ENCODE assay signal across 9 cellular contexts in genomic region chr19:1883784-1884183, GRCh38. TPM values are rescaled to one million over a fixed set of nuclear protein-coding genes. Genes with fewer than 3 reads are reported as not detected.
A peak's percentile ranks its signal among the peaks of the same experiment; 100 is the strongest.
DNase-seq lines count a peak whose midpoint lies in the region; ATAC-seq and TF ChIP-seq lines count a peak whose summit lies in the region.
"Had no signal": no experiment of that assay in that cellular context is flagged by ENCODE, and none has a peak within 500 bp of the region (broad histone marks: within the 10 kb centered on the region; RNA-seq: fewer than 3 reads in every experiment).

No MANE protein-coding gene starts in this region.

- H3K27me3 ChIP-seq in WERI-Rb-1 (ENCODE audit: insufficient read depth, low read depth, severe bottlenecking) = no peaks in the 10 kb centered on the region

- H3K27ac ChIP-seq in VCaP = peak overlapping the region; percentile 81
- no peak overlapping the region for H3K27ac ChIP-seq in WERI-Rb-1

- H3K9me3 ChIP-seq in WERI-Rb-1 (ENCODE audit: severe bottlenecking) = no peaks in the 10 kb centered on the region

- no peak for DNase-seq in fibroblast of the aortic adventitia (ENCODE audit: low read depth)
- no peak for DNase-seq in skeletal muscle cell (ENCODE audit: low read depth)
- DNase-seq in WERI-Rb-1 = no peak
- DNase-seq in NCI-H524 (lab: John Stamatoyannopoulos, UW) = no peak
- DNase-seq: nucleus accumbens had no signal

- peak overlapping the region; percentile 86; the same call in 1 of the 2 replicates for H3K4me3 ChIP-seq in GM08714 (ENCODE audit: low read length)
- peak overlapping the region; percentile 90 for H3K4me3 ChIP-seq in fibroblast of the aortic adventitia (ENCODE audit: low read depth, low read length)
- peak overlapping the region; percentile 96 for H3K4me3 ChIP-seq in skeletal muscle cell (ENCODE audit: low read depth, low read length)
- no peak overlapping the region for H3K4me3 ChIP-seq in WERI-Rb-1 (ENCODE audit: low read depth, low read length)

- ATAC-seq in GM18498 (IDR thresholded peaks at IDR 0.05; ENCODE audit: unreplicated experiment) = no peak
- no peak for ATAC-seq in HG03097 (IDR thresholded peaks at IDR 0.05; ENCODE audit: low FRiP score, unreplicated experiment)

- TF ChIP-seq CTCF in VCaP (conservative IDR thresholded peaks at IDR 0.05) (no peak), fibroblast of the aortic adventitia (IDR thresholded peaks at IDR 0.05; ENCODE audit: insufficient read depth, low read length) (no peak), WERI-Rb-1 (IDR thresholded peaks at IDR 0.05; ENCODE audit: low read depth, low read length) (no peak)

- H3K36me3 ChIP-seq in WERI-Rb-1 = no peaks in the 10 kb centered on the region

RNA-seq across cellular contexts. Expression of gene ABHD17A, which starts 1.5 kb away (rescaled TPM):
- total RNA-seq in fibroblast of the aortic adventitia (ENCODE audit: low replicate concordance) = 48.0 and 51.2 TPM in 2 replicates

RNA-seq across cellular contexts. Expression of gene KLF16, which starts 20.4 kb away (rescaled TPM):
- total RNA-seq in fibroblast of the aortic adventitia (ENCODE audit: low replicate concordance) = 6.5 and 7.3 TPM in 2 replicates

RNA-seq across cellular contexts. Expression of gene ADAT3, which starts 21.4 kb away (rescaled TPM):
- 2.6 and 4.2 TPM in 2 replicates for total RNA-seq in fibroblast of the aortic adventitia (ENCODE audit: low replicate concordance)

RNA-seq across cellular contexts. Expression of gene SCAMP4, which starts 21.4 kb away (rescaled TPM):
- total RNA-seq in fibroblast of the aortic adventitia (ENCODE audit: low replicate concordance) = 51.6 and 59.3 TPM in 2 replicates

RNA-seq across cellular contexts. Expression of gene REXO1, which starts 35.5 kb away (rescaled TPM):
- total RNA-seq in fibroblast of the aortic adventitia (ENCODE audit: low replicate concordance) = 9.0 and 13.0 TPM in 2 replicates
